Comparison of ENCODE assay signal across 9 cellular contexts in the genomic region with DNA sequence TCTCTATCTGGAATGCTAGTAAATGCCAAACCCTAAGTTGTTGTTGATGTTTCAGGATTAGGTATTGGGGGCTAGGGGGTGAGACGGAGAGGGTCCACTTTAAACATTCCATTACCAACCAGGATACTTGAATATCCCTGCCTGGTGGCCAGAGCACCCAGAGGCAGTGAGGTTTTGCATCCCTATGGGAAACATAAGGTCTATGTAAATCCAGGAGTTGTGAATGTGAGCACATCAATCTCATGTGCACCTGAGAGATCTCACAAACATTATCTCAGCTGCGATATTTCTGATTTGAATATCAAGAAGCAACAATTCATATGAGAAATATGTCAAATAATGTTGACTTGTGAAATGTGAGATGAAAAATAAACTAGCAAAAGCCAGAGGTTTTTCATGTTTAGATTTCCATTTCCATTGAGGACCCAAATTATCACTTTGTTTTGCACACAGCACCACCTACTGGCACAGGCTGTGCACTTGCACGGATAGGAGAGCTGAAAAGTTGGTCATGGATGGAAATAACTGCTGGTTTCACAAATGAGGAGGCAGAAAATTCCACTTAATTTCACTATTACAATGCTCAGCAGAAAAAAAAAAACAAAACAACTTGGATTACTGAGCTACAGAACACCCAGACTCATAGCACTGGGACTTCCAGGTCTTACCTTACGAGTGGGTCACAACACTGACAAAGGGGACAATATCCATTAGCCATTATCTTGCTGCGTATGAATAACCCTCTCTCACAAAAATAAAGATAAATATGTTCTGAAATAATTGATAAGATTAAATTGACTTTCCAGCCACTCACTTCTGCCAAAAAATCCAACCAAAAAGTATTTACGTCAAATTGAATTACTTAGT.
DNase-seq lines count a peak whose midpoint lies in the region; ATAC-seq and TF ChIP-seq lines count a peak whose summit lies in the region.
"Had no signal": no experiment of that assay in that cellular context is flagged by ENCODE, and none has a peak within 500 bp of the region (broad histone marks: within the 10 kb centered on the region; RNA-seq: fewer than 3 reads in every experiment).

No MANE protein-coding gene starts in this region.

- H3K9me3 ChIP-seq in gastroesophageal sphincter (no peaks in the 10 kb centered on the region), ovary (no peaks in the 10 kb centered on the region)

- H3K27ac ChIP-seq in gastroesophageal sphincter (no peak overlapping the region), ovary (no peak overlapping the region)

- peaks cover 0 to 5% (median 0%) of the 10 kb centered on the region in 3 donors for H3K4me1 ChIP-seq in gastroesophageal sphincter
- peaks cover 2% of the 10 kb centered on the region for H3K4me1 ChIP-seq in ovary (ENCODE audit: insufficient read depth)

- TF ChIP-seq POLR2A in gastroesophageal sphincter (IDR thresholded peaks at IDR 0.05): no peak
- TF ChIP-seq POLR2A in ovary (IDR thresholded peaks at IDR 0.05): no peak

- H3K4me3 ChIP-seq in gastroesophageal sphincter (no peak overlapping the region), ovary (no peak overlapping the region)

- H3K4me1 Mint-ChIP-seq in activated T-cell treated with anti-CD3 and anti-CD28 coated beads, Interleukin-2, amount 50 U/mL, for 72 hours (ENCODE audit: low read depth): no peaks in the 10 kb centered on the region

- intact Hi-C loops in ovary (cut with DNase I): loop anchor here (5.0 to 10.0 kb wide), 5 partner anchors 194 to 552 kb away; no protein-coding TSS in a partner anchor

- H3K36me3 ChIP-seq in gastroesophageal sphincter: no peaks in the 10 kb centered on the region
- H3K36me3 ChIP-seq in ovary: no peaks in the 10 kb centered on the region

- no peak overlapping the region for H3K4me3 Mint-ChIP-seq in activated T-cell treated with anti-CD3 and anti-CD28 coated beads, Interleukin-2, amount 50 U/mL, for 72 hours
- H3K4me3 Mint-ChIP-seq: activated naive CD8-positive, alpha-beta T cell had no signal

- peak; percentile 37 for DNase-seq in GDM1 (lab: John Stamatoyannopoulos, UW)
- peak; percentile 32 to 43 for DNase-seq in NOMO-1 (lab: John Stamatoyannopoulos, UW; ENCODE audit: unreplicated experiment in 2 of 2)
- DNase-seq in activated T-cell treated with anti-CD3 and anti-CD28 coated beads, Interleukin-2, amount 50 U/mL, for 72 hours: peak; percentile 47 to 57
- DNase-seq in ovary: peak; percentile 76 to 87 (median 82)
- no peak for DNase-seq in DMS79 (lab: John Stamatoyannopoulos, UW)

- H3K27me3 Mint-ChIP-seq in activated T-cell treated with anti-CD3 and anti-CD28 coated beads, Interleukin-2, amount 50 U/mL, for 72 hours (ENCODE audit: low read depth): no peaks in the 10 kb centered on the region
- H3K27me3 Mint-ChIP-seq: activated naive CD8-positive, alpha-beta T cell had no signal

- ATAC-seq in HG02981 (IDR thresholded peaks at IDR 0.05; ENCODE audit: unreplicated experiment) (peak; percentile 61), gastroesophageal sphincter (no peak), HG02970 (IDR thresholded peaks at IDR 0.05; ENCODE audit: low FRiP score, unreplicated experiment) (no peak)
- no peak for ATAC-seq in activated T-cell treated with anti-CD3 and anti-CD28 coated beads, Interleukin-2, amount 50 U/mL, for 72 hours (replicated peaks in 1 of 2)

- H3K27me3 ChIP-seq in gastroesophageal sphincter: no peaks in the 10 kb centered on the region
- H3K27me3 ChIP-seq in ovary: no peaks in the 10 kb centered on the region

- TF ChIP-seq CTCF in gastroesophageal sphincter (IDR thresholded peaks at IDR 0.05): peak; percentile 90 to 96 (median 93)
- peak; percentile 58 to 94 (median 91) for TF ChIP-seq CTCF in ovary (IDR thresholded peaks at IDR 0.05)

- H3K9me3 Mint-ChIP-seq in activated T-cell treated with anti-CD3 and anti-CD28 coated beads, Interleukin-2, amount 50 U/mL, for 72 hours: no peaks in the 10 kb centered on the region

- no peaks in the 10 kb centered on the region for H3K36me3 Mint-ChIP-seq in activated T-cell treated with anti-CD3 and anti-CD28 coated beads, Interleukin-2, amount 50 U/mL, for 72 hours (ENCODE audit: insufficient read depth in 2 of 2)
- H3K36me3 Mint-ChIP-seq: activated naive CD8-positive, alpha-beta T cell had no signal

- WGBS in gastroesophageal sphincter (ENCODE audit: low coverage in 1 of 2), 2 donors: 51 to 56% methylated on average over 5 to 6 of the region's 6 CpGs
- WGBS in ovary, 3 donors: 55 to 56% (median 56%) methylated on average over 6 of the region's 6 CpGs

- H3K27ac Mint-ChIP-seq in activated T-cell treated with anti-CD3 and anti-CD28 coated beads, Interleukin-2, amount 50 U/mL, for 72 hours: no peak overlapping the region
- H3K27ac Mint-ChIP-seq: activated naive CD8-positive, alpha-beta T cell had no signal

- TF ChIP-seq EP300 in gastroesophageal sphincter (IDR thresholded peaks at IDR 0.05): no peak
- no peak for TF ChIP-seq EP300 in ovary (IDR thresholded peaks at IDR 0.05)
